Comparison of ENCODE assay signal across 19 cellular contexts in the genomic region with DNA sequence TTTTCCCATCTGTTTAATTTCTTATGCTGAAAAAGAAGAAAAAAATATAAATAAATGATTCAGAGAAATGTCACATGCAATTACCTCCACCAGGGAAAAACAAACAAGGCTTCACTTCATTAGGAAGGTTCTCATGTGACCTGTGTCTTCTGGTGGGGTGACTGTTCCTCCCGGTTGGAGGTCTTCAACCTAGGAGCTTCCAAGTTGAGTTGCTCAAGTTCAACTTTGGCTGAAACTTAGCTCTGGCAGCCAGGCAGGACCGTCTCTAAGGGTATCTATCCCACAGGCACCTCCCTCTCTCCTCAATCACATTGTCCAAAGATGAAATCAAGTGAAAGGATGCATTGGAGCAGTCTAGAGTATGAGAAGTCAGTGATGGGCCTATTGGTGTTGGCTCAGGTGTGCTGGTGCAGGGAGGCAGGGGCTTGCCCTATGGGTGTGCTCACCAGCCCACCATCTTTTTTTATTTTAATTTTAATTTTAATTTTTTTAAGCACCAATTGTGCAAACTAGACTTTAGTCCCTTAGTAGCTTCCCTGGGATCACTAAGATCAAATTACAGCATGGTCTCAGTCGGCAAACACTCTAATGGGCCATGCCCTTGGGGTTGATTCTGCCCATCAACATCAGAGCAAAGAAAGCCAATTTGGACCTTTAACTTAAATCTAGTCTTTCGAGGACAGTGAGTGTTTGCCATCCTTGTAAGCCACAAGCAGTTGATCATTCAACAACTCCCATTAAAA.
"Had no signal": no experiment of that assay in that cellular context is flagged by ENCODE, and none has a peak within 500 bp of the region (broad histone marks: within the 10 kb centered on the region; RNA-seq: fewer than 3 reads in every experiment).

No MANE protein-coding gene starts in this region.

- DNase-seq: dorsolateral prefrontal cortex; effector CD8-positive, alpha-beta T cell; glutamatergic neuron; islet precursor cell; mesenchymal stem cell; midbrain; occipital lobe; stimulated activated CD4-positive, alpha-beta T cell treated with anti-CD3 and anti-CD28 coated beads, Interleukin-2, amount 100 ng/mL, for 48 hours; stimulated activated naive CD8-positive, alpha-beta T cell treated with anti-CD3 and anti-CD28 coated beads, Interleukin-15, Interleukin-2, amounts not matched to agents 100 U/mL and 50 U/mL, for 24 hours had no signal

- H3K4me3 ChIP-seq: coronary artery, dorsolateral prefrontal cortex, gastroesophageal sphincter, lung, prostate gland, smooth muscle cell, suprapubic skin, thyroid gland had no signal

- H3K27ac ChIP-seq: coronary artery, dorsolateral prefrontal cortex, gastroesophageal sphincter, parathyroid adenoma, prostate gland, suprapubic skin, thyroid gland had no signal

- H3K27me3 ChIP-seq: gastroesophageal sphincter, suprapubic skin, thyroid gland had no signal

- H3K36me3 ChIP-seq: gastroesophageal sphincter, prostate gland, suprapubic skin, thyroid gland had no signal

- ATAC-seq: gastroesophageal sphincter; left lobe of liver; natural killer cell treated with Interleukin-12 subunit alpha and Interleukin-12 subunit beta and Interleukin-15 and Interleukin-18, amount 100 ng/mL, for 72 hours; stimulated activated naive CD8-positive, alpha-beta T cell treated with anti-CD3 and anti-CD28 coated beads, Interleukin-15, Interleukin-2, amounts not matched to agents 100 U/mL and 50 U/mL, for 24 hours had no signal

- H3K4me1 ChIP-seq: gastroesophageal sphincter, parathyroid adenoma, prostate gland, suprapubic skin, thyroid gland had no signal

- H3K9me3 ChIP-seq: gastroesophageal sphincter, prostate gland, suprapubic skin, thyroid gland had no signal
